ENCODE assay signal across 1 cellular context in genomic region chr16:53083123-53083522, GRCh38.
TF ChIP-seq lines count a peak whose summit lies in the region.

No MANE protein-coding gene starts in this region.

TF ChIP-seq in K562, 482 proteins besides CTCF, POLR2A, EP300 and RAD21 (continued from another document and continues in another):
- no peak for TF ChIP-seq ARID3B (CRISPR knock-in tag; IDR thresholded peaks at IDR 0.05; ENCODE audit: borderline replicate concordance)
- 0 out of 4 replicates have a peak, but pooled peaks of 1 of the 2 experiments have one; percentile 32 for TF ChIP-seq RCOR1 (IDR thresholded peaks at IDR 0.05; ENCODE audit: borderline replicate concordance in 1 of 2, low read depth in 2 of 2, low read length in 2 of 2)
- TF ChIP-seq ZFP91 (CRISPR knock-in tag; IDR thresholded peaks at IDR 0.05): no peak
- TF ChIP-seq TEAD4 (IDR thresholded peaks at IDR 0.05; ENCODE audit: low read length): peak; percentile 47; the same call in 1 of the 2 replicates
- TF ChIP-seq TEAD4 (CRISPR knock-in tag; IDR thresholded peaks at IDR 0.05; ENCODE audit: borderline replicate concordance): no peak
- peak; percentile 87 for TF ChIP-seq CBFA2T3 (IDR thresholded peaks at IDR 0.05)
- no peak for TF ChIP-seq ZBTB40 (IDR thresholded peaks at IDR 0.05)
- TF ChIP-seq ZBTB40 (CRISPR knock-in tag; IDR thresholded peaks at IDR 0.05): no peak
- 0 out of 2 replicates have a peak, but pooled peaks have one; percentile 20 for TF ChIP-seq ZNF592 (IDR thresholded peaks at IDR 0.05)
- no peak for TF ChIP-seq CHAMP1 (IDR thresholded peaks at IDR 0.05)
- peak; percentile 52 for TF ChIP-seq TCF3 (CRISPR knock-in tag; IDR thresholded peaks at IDR 0.05)
- no peak for TF ChIP-seq TGIF2 (CRISPR knock-in tag; IDR thresholded peaks at IDR 0.05)
- no peak for TF ChIP-seq ZFP1 (CRISPR knock-in tag; IDR thresholded peaks at IDR 0.05)
- 0 out of 4 replicates have a peak, but pooled peaks of 1 of the 2 experiments have one; percentile 18 for TF ChIP-seq MNT (conservative IDR thresholded peaks at IDR 0.05)
- TF ChIP-seq NUFIP1 (IDR thresholded peaks at IDR 0.05; ENCODE audit: partially characterized antibody): no peak
- no peak for TF ChIP-seq IRF9 (tag; IDR thresholded peaks at IDR 0.05)
- TF ChIP-seq DPF2 (IDR thresholded peaks at IDR 0.05): peak; percentile 64; the same call in 1 of the 2 replicates
- TF ChIP-seq ARID3A (IDR thresholded peaks at IDR 0.05; ENCODE audit: borderline replicate concordance, low read depth, low read length): no peak
- no peak for TF ChIP-seq ID3 (CRISPR knock-in tag; IDR thresholded peaks at IDR 0.05)
- TF ChIP-seq ID3 (tag; IDR thresholded peaks at IDR 0.05): no peak
- no peak for TF ChIP-seq ZBTB12 (CRISPR knock-in tag; IDR thresholded peaks at IDR 0.05)
- TF ChIP-seq ETV1 (tag; conservative IDR thresholded peaks at IDR 0.05; ENCODE audit: low read depth): peak; percentile 47; the same call in 1 of the 2 replicates
